Comparison of ENCODE assay signal across 16 cellular contexts in the genomic region with DNA sequence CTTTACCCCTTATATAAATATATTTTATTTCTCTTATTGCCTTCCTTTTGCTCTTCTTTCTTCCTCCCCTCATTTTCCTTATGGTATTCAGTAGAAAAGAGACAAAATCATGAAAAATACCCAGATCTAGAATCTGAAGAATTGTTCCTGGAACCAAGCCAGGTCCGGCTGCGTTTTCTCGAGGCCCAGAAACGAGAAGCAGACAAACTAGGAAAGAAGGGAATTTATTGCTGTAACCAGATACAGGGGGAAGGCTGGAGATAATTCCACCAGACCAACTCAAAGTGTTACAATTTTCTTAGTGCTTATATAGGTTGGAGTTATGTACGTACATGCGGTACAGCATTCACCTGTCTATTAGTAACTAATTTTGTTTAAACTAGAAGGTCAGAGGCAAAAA.
"Had no signal": no experiment of that assay in that cellular context is flagged by ENCODE, and none has a peak within 500 bp of the region (broad histone marks: within the 10 kb centered on the region; RNA-seq: fewer than 3 reads in every experiment).

No MANE protein-coding gene starts in this region.

- DNase-seq: caudate nucleus; colonic mucosa; effector CD4-positive, alpha-beta T cell; endodermal cell; erythroblast; hippocampal formation; left ventricle myocardium inferior; naive thymus-derived CD4-positive, alpha-beta T cell; stimulated activated naive CD4-positive, alpha-beta T cell treated with Interleukin-2 at 50 U/mL for 16 hours; tibial artery; upper lobe of right lung had no signal

- H3K27ac Mint-ChIP-seq: endodermal cell; naive thymus-derived CD4-positive, alpha-beta T cell had no signal

- H3K4me1 Mint-ChIP-seq: endodermal cell; naive thymus-derived CD4-positive, alpha-beta T cell had no signal

- ATAC-seq: foreskin keratinocyte; naive thymus-derived CD4-positive, alpha-beta T cell; sciatic nerve; upper lobe of right lung had no signal

- H3K4me3 Mint-ChIP-seq: endodermal cell; naive thymus-derived CD4-positive, alpha-beta T cell had no signal

- H3K27ac ChIP-seq: breast epithelium, colonic mucosa, foreskin keratinocyte, left ventricle myocardium inferior, neutrophil, prostate gland, tibial artery, upper lobe of right lung had no signal

- H3K36me3 ChIP-seq: breast epithelium, colonic mucosa, left ventricle myocardium inferior, neutrophil, prostate gland, tibial artery, upper lobe of right lung had no signal

- H3K27me3 Mint-ChIP-seq: naive thymus-derived CD4-positive, alpha-beta T cell had no signal

- H3K4me3 ChIP-seq: breast epithelium, colonic mucosa, left ventricle myocardium inferior, prostate gland, tibial artery, upper lobe of right lung had no signal

- H3K4me1 ChIP-seq: breast epithelium, colonic mucosa, foreskin keratinocyte, left ventricle myocardium inferior, prostate gland, tibial artery, upper lobe of right lung had no signal

- H3K36me3 Mint-ChIP-seq: naive thymus-derived CD4-positive, alpha-beta T cell had no signal

- H3K27me3 ChIP-seq: breast epithelium, colonic mucosa, foreskin keratinocyte, neutrophil, tibial artery, upper lobe of right lung had no signal

- H3K9me3 ChIP-seq: breast epithelium, colonic mucosa, neutrophil, prostate gland, tibial artery, upper lobe of right lung had no signal

- H3K9me3 Mint-ChIP-seq: endodermal cell had no signal
